8 cellular contexts compared by ENCODE assay signal in the genomic region with DNA sequence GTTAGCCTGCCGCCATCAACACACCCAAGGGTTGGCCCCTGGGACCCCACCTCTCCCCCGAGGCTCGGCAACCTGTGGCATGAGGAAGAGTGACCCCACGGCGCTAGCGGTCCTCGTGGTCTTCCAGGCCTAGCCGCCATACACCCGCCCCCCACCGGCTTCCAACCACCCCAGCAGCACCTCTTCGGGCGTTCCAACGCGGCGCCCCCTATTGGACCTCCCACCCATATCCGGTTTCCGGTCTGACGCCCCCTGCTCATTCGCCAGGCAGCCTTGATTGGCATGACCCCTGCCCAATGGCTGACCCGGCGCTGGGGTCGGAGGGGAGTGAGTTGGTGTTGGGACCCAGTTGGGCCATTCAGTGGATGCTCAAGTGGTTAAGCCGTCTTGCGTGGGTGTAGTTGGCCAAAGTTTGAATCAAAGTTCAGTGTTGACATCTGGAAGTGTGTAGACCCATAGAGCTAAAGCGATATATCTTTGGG. TPM values are rescaled to one million over a fixed set of nuclear protein-coding genes. Genes with fewer than 3 reads are reported as not detected.
DNase-seq lines count a peak whose midpoint lies in the region; ATAC-seq and TF ChIP-seq lines count a peak whose summit lies in the region.

A gene (minus strand): TSS at position 210 of the 482 bp plus-strand sequence.

- H3K4me1 ChIP-seq in ES-I3 (ENCODE audit: insufficient read depth, low read length) (peaks cover 22% of the 10 kb centered on the region), mucosa of descending colon (ENCODE audit: low read depth) (peaks cover 15% of the 10 kb centered on the region)

- peak within 1 kb of the TSS; percentile 74 for H3K27ac Mint-ChIP-seq in endothelial cell (ENCODE audit: unreplicated experiment)

- H3K4me3 Mint-ChIP-seq in endothelial cell (ENCODE audit: unreplicated experiment), result peak within 1 kb of the TSS; percentile 94

- H3K36me3 Mint-ChIP-seq in endothelial cell (ENCODE audit: low read depth, unreplicated experiment), result no peaks in the 10 kb centered on the region

- H3K36me3 ChIP-seq in ES-I3 (ENCODE audit: insufficient read depth, low read length) (peaks cover 18% of the 10 kb centered on the region; the same call in 1 of the 2 replicates), mucosa of descending colon (ENCODE audit: low read depth) (no peaks in the 10 kb centered on the region)

- DNase-seq in H4 (ENCODE audit: low spot score), result peak; percentile 77
- peak; percentile 93 to 97 for DNase-seq in NCI-H1930 (lab: John Stamatoyannopoulos, UW)
- DNase-seq in activated CD8-positive, alpha-beta memory T cell treated with anti-CD3 and anti-CD28 coated beads for 4 hours (ENCODE audit: low read depth in 2 of 2), result peak; percentile 59 to 65
- peak; percentile 86 for DNase-seq in endothelial cell (ENCODE audit: low spot score)
- peak; percentile 75 to 84 (median 78) for DNase-seq in mucosa of descending colon
- peak; percentile 34 to 66 for DNase-seq in stimulated activated CD8-positive, alpha-beta memory T cell treated with anti-CD3 and anti-CD28 coated beads, Interleukin-4, amount 100 ng/mL, for 1 hour (ENCODE audit: low read depth in 2 of 2, low spot score in 1 of 2)
- DNase-seq in T1000 (lab: John Stamatoyannopoulos, UW), result no peak

- intact Hi-C loops in mucosa of descending colon (cut with DNase I, micrococcal nuclease), result no loop called here

- H3K9me3 Mint-ChIP-seq in endothelial cell (ENCODE audit: unreplicated experiment), result no peaks in the 10 kb centered on the region

- peaks cover 36% of the 10 kb centered on the region for H3K4me1 Mint-ChIP-seq in endothelial cell (ENCODE audit: unreplicated experiment)

- H3K9ac ChIP-seq in ES-I3 (ENCODE audit: low read depth, low read length), result peak within 1 kb of the TSS; percentile 91

- H3K27me3 Mint-ChIP-seq in endothelial cell (ENCODE audit: unreplicated experiment), result peaks cover 9% of the 10 kb centered on the region

- ATAC-seq in mucosa of descending colon, result peak; percentile 84

- H3K9me3 ChIP-seq in ES-I3 (ENCODE audit: control insufficient read depth, insufficient read depth, low read length) (no peaks in the 10 kb centered on the region), mucosa of descending colon (no peaks in the 10 kb centered on the region)

- TF ChIP-seq CTCF in endothelial cell (IDR thresholded peaks at IDR 0.05; ENCODE audit: unreplicated experiment), result peak; percentile 45
- no peak for TF ChIP-seq CTCF in mucosa of descending colon (IDR thresholded peaks at IDR 0.05)

- no peak within 1 kb of the TSS for H3K4me3 ChIP-seq in mucosa of descending colon

RNA-seq across cellular contexts. Expression of the gene that starts here (rescaled TPM):
- total RNA-seq in H4 (2014; rRNA removed; shearing (Covaris generic)), result 1.5 and 3.0 TPM in 2 replicates
- total RNA-seq in endothelial cell (ENCODE audit: unreplicated experiment), result 4.9 TPM
- total RNA-seq in mucosa of descending colon, result 1 to 10 TPM in 2 of 3 donors, under 1 TPM in 1; 0.54 to 1.4 (median 1.0) TPM
